9 cellular contexts compared by ENCODE assay signal in the genomic region with DNA sequence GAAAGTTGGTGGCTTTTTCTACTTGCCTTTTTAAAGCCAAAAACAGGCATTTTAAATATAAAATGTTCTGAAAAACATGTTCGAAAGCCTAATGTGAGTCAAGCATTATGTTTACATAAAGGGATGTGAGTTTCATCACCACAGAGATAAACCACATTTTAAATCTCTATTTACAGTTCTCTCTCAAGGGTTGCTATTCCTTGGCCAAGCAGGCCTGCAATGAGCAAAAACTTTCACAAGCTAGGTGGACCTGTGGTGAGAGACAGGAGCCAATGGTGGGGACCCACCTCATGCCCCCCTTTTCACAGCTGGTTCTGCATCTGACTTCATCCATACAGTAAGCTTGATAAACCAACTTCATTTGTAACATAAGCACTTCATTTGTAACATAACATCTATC.
A peak's percentile ranks its signal among the peaks of the same experiment; 100 is the strongest.
DNase-seq lines count a peak whose midpoint lies in the region; ATAC-seq, FAIRE-seq and TF ChIP-seq lines count a peak whose summit lies in the region.
"Had no signal": no experiment of that assay in that cellular context is flagged by ENCODE, and none has a peak within 500 bp of the region (broad histone marks: within the 10 kb centered on the region; RNA-seq: fewer than 3 reads in every experiment).

No MANE protein-coding gene starts in this region.

- H3K27ac ChIP-seq in transverse colon (peak overlapping the region; percentile 22 to 40 (median 28)), small intestine (ENCODE audit: low read depth in 1 of 2, low read length in 1 of 2) (peak overlapping the region in 1 of 2 donors; percentile 58), prostate gland (no peak overlapping the region)

- peaks cover 0 to 63% (median 23%) of the 10 kb centered on the region in 4 donors for H3K4me1 ChIP-seq in transverse colon
- peaks cover 5 to 11% of the 10 kb centered on the region in 2 donors for H3K4me1 ChIP-seq in small intestine (ENCODE audit: control insufficient read depth in 2 of 2, insufficient read depth in 1 of 2, low read depth in 1 of 2, low read length in 1 of 2)
- peaks cover 5% of the 10 kb centered on the region for H3K4me1 ChIP-seq in prostate gland (replicated peaks)

- FAIRE-seq in small intestine (lab: Jason Lieb, UNC): no peak
- FAIRE-seq: TTC549 had no signal

- H3K4me3 ChIP-seq in MG63 (no peak overlapping the region), choroid plexus epithelial cell (ENCODE audit: low read depth, low read length) (no peak overlapping the region), transverse colon (no peak overlapping the region), small intestine (ENCODE audit: low read depth in 1 of 2, low read length in 2 of 2) (no peak overlapping the region), prostate gland (no peak overlapping the region)

- TF ChIP-seq POLR2A in transverse colon (IDR thresholded peaks at IDR 0.05) (no peak), prostate gland (IDR thresholded peaks at IDR 0.05) (no peak)

- TF ChIP-seq CTCF in GM13977 (IDR thresholded peaks at IDR 0.05; ENCODE audit: extremely low read depth, insufficient read depth, missing control alignments): no peak
- no peak for TF ChIP-seq CTCF in choroid plexus epithelial cell (conservative IDR thresholded peaks at IDR 0.05; ENCODE audit: low read depth, low read length)
- no peak for TF ChIP-seq CTCF in transverse colon (IDR thresholded peaks at IDR 0.05)
- no peak for TF ChIP-seq CTCF in prostate gland (IDR thresholded peaks at IDR 0.05)

- H3K36me3 ChIP-seq in MG63 (peaks cover 3% of the 10 kb centered on the region; the same call in 1 of the 2 replicates), transverse colon (no peaks in the 10 kb centered on the region), small intestine (ENCODE audit: control insufficient read depth in 2 of 2, insufficient read depth in 2 of 2, low read length in 2 of 2) (no peaks in the 10 kb centered on the region), prostate gland (no peaks in the 10 kb centered on the region)

- DNase-seq in GM13977 (ENCODE audit: low spot score) (peak; percentile 34), MG63 (peak; percentile 65), choroid plexus epithelial cell (ENCODE audit: low read depth) (peak; percentile 93), transverse colon (no peak), small intestine (no peak), anterior cingulate cortex (lab: John Stamatoyannopoulos, UW) (no peak), prostate gland (ENCODE audit: low spot score) (no peak)

- TF ChIP-seq EP300 in transverse colon (IDR thresholded peaks at IDR 0.05; ENCODE audit: low read depth): no peak

- intact Hi-C loops in transverse colon (cut with DNase I; ENCODE audit: low total_unique reads): no loop called here
- intact Hi-C loops in prostate gland (cut with DNase I): no loop called here

- WGBS in transverse colon (ENCODE audit: low coverage in 1 of 2), 2 donors: 40 to 47% methylated on average over 1 of the region's 1 CpG
- 39 to 83% (median 68%) methylated on average over 1 of the region's 1 CpG for WGBS in small intestine, 3 donors
- 49% methylated on average over 1 of the region's 1 CpG for WGBS in prostate gland

- ATAC-seq in GM21737 (IDR thresholded peaks at IDR 0.05; ENCODE audit: unreplicated experiment): peak; percentile 60

- in situ Hi-C loops in GM13977 (cut with MboI; ENCODE audit: low pct_unique_long_range_greater_than_20kb, low sequenced_read_pairs, unreplicated experiment): no loop called here
- in situ Hi-C loops in transverse colon (cut with MboI; ENCODE audit: low pct_ligation_motif_present in 1 of 4, low pct_unique_long_range_greater_than_20kb in 1 of 4, low sequenced_read_pairs in 3 of 4): no loop called here

- H3K9me3 ChIP-seq in MG63 (no peaks in the 10 kb centered on the region), transverse colon (no peaks in the 10 kb centered on the region), small intestine (ENCODE audit: control insufficient read depth, low read depth) (no peaks in the 10 kb centered on the region), prostate gland (no peaks in the 10 kb centered on the region)

- no peaks in the 10 kb centered on the region for H3K27me3 ChIP-seq in MG63
- H3K27me3 ChIP-seq in transverse colon: no peaks in the 10 kb centered on the region
- H3K27me3 ChIP-seq in small intestine (ENCODE audit: control insufficient read depth in 2 of 2, insufficient read depth in 2 of 2, low read length in 2 of 2): no peaks in the 10 kb centered on the region
- H3K27me3 ChIP-seq in prostate gland (replicated peaks; ENCODE audit: insufficient read depth): no peaks in the 10 kb centered on the region

Comparison
In these comparisons a context has a peak if more than half of its experiments do, and no peak if none do; other contexts are left out.
1. DNase-seq: peak in GM13977 (single experiment), MG63 (single experiment) and choroid plexus epithelial cell (single experiment); none in transverse colon (single experiment), small intestine (single experiment), anterior cingulate cortex (0 of 58) and prostate gland (single experiment).
2. H3K27ac ChIP-seq: peak in transverse colon (4 of 4); none in prostate gland (0 of 2).